In the genomic region with DNA sequence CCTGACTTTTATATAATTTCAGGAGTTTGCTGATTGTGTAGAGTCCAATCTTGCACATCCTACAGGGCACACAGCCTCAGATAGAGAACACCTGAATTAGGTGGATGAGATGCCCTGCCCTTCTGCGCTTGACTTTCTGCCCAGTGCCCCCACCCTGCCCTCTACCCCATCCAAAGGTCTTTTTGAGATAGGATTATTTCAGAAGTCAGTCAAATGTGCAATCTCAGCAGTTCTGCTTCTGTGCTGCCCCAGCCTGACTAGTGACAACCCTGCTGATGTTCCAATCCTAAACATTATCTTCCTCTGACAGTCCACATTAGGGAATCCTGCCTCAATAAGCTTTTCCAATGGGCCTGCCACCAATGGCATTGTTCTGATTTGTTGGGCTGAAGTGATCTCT, we compare ENCODE assay signal across 19 cellular contexts.
"Had no signal": no experiment of that assay in that cellular context is flagged by ENCODE, and none has a peak within 500 bp of the region (broad histone marks: within the 10 kb centered on the region; RNA-seq: fewer than 3 reads in every experiment).

No MANE protein-coding gene starts in this region.

- DNase-seq: Kasumi-1, MM.1S, NCI-H1092 treated with DMSO at 0.1 percent for 48 hours, NCI-H1436, NCI-H187, NCI-H2029, NCI-H2081 treated with DMSO at 0.1 percent for 48 hours, NCI-H2171, NCI-H226, NCI-H446, NCI-H510A, NCI-H524 treated with DMSO at 0.1 percent for 48 hours, NCI-H774, PC-3, SHP77, SK-N-SH had no signal

- H3K27ac ChIP-seq: KMS-11, RWPE1 had no signal

- H3K9me3 ChIP-seq: SK-N-SH had no signal

- H3K9ac ChIP-seq: KMS-11, SK-N-SH had no signal

- H3K4me2 ChIP-seq: KMS-11, SK-N-SH had no signal

- ATAC-seq: Panc1, PC-3 had no signal
